Comparison of ENCODE assay signal across 26 cellular contexts in genomic region chr3:124288996-124289395, GRCh38.
DNase-seq lines count a peak whose midpoint lies in the region; ATAC-seq, FAIRE-seq and TF ChIP-seq lines count a peak whose summit lies in the region.
"Had no signal": no experiment of that assay in that cellular context is flagged by ENCODE, and none has a peak within 500 bp of the region (broad histone marks: within the 10 kb centered on the region; RNA-seq: fewer than 3 reads in every experiment).

No MANE protein-coding gene starts in this region.

- no peak overlapping the region for H3K9ac ChIP-seq in HepG2 (ENCODE audit: insufficient read depth, low read depth, low read length)
- H3K9ac ChIP-seq: BLaER1 had no signal

- H3K36me3 ChIP-seq in HepG2 (replicated peaks in 1 of 2; ENCODE audit: control insufficient read depth in 1 of 2, insufficient read depth in 2 of 2, low read length in 2 of 2) = no peaks in the 10 kb centered on the region
- no peaks in the 10 kb centered on the region for H3K36me3 ChIP-seq in right lobe of liver
- no peaks in the 10 kb centered on the region for H3K36me3 ChIP-seq in ascending aorta
- H3K36me3 ChIP-seq: BE2C, BLaER1 had no signal

- H3K4me2 ChIP-seq in HepG2 (ENCODE audit: low read depth, low read length) = no peak overlapping the region
- H3K4me2 ChIP-seq: BLaER1 had no signal

- no peak overlapping the region for H3K4me3 ChIP-seq in HepG2 (replicated peaks in 1 of 3; ENCODE audit: insufficient read depth in 1 of 3, low read depth in 2 of 3, low read length in 3 of 3)
- no peak overlapping the region for H3K4me3 ChIP-seq in right lobe of liver
- no peak overlapping the region for H3K4me3 ChIP-seq in ascending aorta
- H3K4me3 ChIP-seq: BLaER1, GM12878 had no signal

- intact Hi-C loops in HepG2 (cut with micrococcal nuclease; ENCODE audit: unreplicated experiment) (no loop called here), right lobe of liver (cut with DNase I) (no loop called here), ascending aorta (cut with DNase I) (no loop called here)

- TF ChIP-seq EP300 in HepG2 (IDR thresholded peaks at IDR 0.05; ENCODE audit: low read depth in 2 of 2, low read length in 2 of 2) (no peak), HepG2 (CRISPR knock-in tag; IDR thresholded peaks at IDR 0.05; ENCODE audit: borderline replicate concordance) (no peak)

- H3K27me3 ChIP-seq in HepG2 (ENCODE audit: control insufficient read depth in 1 of 2, insufficient read depth in 2 of 2, low read length in 2 of 2) = 0 out of 5 replicates have a peak, but pooled peaks cover 0 to 8% of the 10 kb centered on the region in 2 experiments
- H3K27me3 ChIP-seq in right lobe of liver = no peaks in the 10 kb centered on the region
- no peaks in the 10 kb centered on the region for H3K27me3 ChIP-seq in ascending aorta
- H3K27me3 ChIP-seq: BE2C, BLaER1 had no signal

- no peak for ATAC-seq in HepG2
- ATAC-seq in right lobe of liver = no peak
- ATAC-seq: GM12878 had no signal

- no peak overlapping the region for H2AFZ ChIP-seq in HepG2 (ENCODE audit: low read length)

- in situ Hi-C loops in HepG2 (cut with HindIII; ENCODE audit: extremely low pct_ligation_motif_present, low pct_unique_long_range_greater_than_20kb) = no loop called here

- no peak overlapping the region for H3K27ac ChIP-seq in HepG2 (ENCODE audit: extremely low read length, insufficient read depth, low read length)
- H3K27ac ChIP-seq in right lobe of liver = no peak overlapping the region
- H3K27ac ChIP-seq in ascending aorta = peak overlapping the region; percentile 92 to 98
- H3K27ac ChIP-seq: BLaER1 had no signal

- POLR2A ChIA-PET in HepG2 (lab: Yijun Ruan, JAX) (no interaction called here), HEK293T (lab: Yijun Ruan, JAX) (no interaction called here)

- no peak for FAIRE-seq in HepG2 (lab: Jason Lieb, UNC)
- FAIRE-seq: A204.1, GM12878, GM12892, GM18507, GM19239 had no signal

- H3K4me1 ChIP-seq in HepG2 (ENCODE audit: insufficient read depth, low read length) (no peaks in the 10 kb centered on the region), right lobe of liver (no peaks in the 10 kb centered on the region), ascending aorta (peaks cover 9 to 58% of the 10 kb centered on the region in 2 donors)

- CTCF ChIA-PET in HepG2 (lab: Yijun Ruan, JAX; ENCODE audit: low intra/inter-chr PET ratio, low total read pairs) (no interaction called here), HEK293T (lab: Yijun Ruan, JAX) (no interaction called here)

- TF ChIP-seq CTCF in HepG2 (CRISPR knock-in tag; IDR thresholded peaks at IDR 0.05) (no peak), right lobe of liver (IDR thresholded peaks at IDR 0.05) (no peak), ascending aorta (IDR thresholded peaks at IDR 0.05) (no peak)

- H4K20me1 ChIP-seq in HepG2 (ENCODE audit: insufficient read depth, low read length) = no peaks in the 10 kb centered on the region
- H4K20me1 ChIP-seq: BLaER1 had no signal

- DNase-seq in HepG2 (ENCODE audit: low spot score) (no peak), right lobe of liver (no peak), ascending aorta (ENCODE audit: low spot score in 2 of 2) (no peak), HEK293T (ENCODE audit: extremely low spot score) (no peak), NCI-H1417 (lab: John Stamatoyannopoulos, UW) (no peak)
- DNase-seq: 8988T; ACHN; BE2C; C1 segment of cervical spinal cord; CD4-positive, alpha-beta memory T cell; CD4-positive, CD25-positive, alpha-beta regulatory T cell; CD8-positive, alpha-beta memory T cell; COR-L47; DMS 273 treated with DMSO at 0.1 percent for 48 hours; DMS153; DMS53; DMS79; DND-41; EL; GDM1 had no signal

- no peaks in the 10 kb centered on the region for H3K9me3 ChIP-seq in HepG2 (ENCODE audit: low read length)
- H3K9me3 ChIP-seq in right lobe of liver = no peaks in the 10 kb centered on the region
- no peaks in the 10 kb centered on the region for H3K9me3 ChIP-seq in ascending aorta
- H3K9me3 ChIP-seq: BE2C had no signal

- no peaks in the 10 kb centered on the region for H3K79me2 ChIP-seq in HepG2 (ENCODE audit: insufficient read depth, low read length)

- TF ChIP-seq POLR2A in HepG2 (IDR thresholded peaks at IDR 0.05; ENCODE audit: insufficient read depth in 1 of 2, low read depth in 2 of 2, low read length in 2 of 2) (no peak), right lobe of liver (IDR thresholded peaks at IDR 0.05) (no peak)

- no TSS peak for BruUV-seq in HepG2 (replicated peaks; lab: Mats Ljungman, UMichigan)

- TF ChIP-seq RAD21 in HepG2 (CRISPR knock-in tag; IDR thresholded peaks at IDR 0.05) = no peak

TF ChIP-seq in HepG2, 621 proteins besides CTCF, POLR2A, EP300 and RAD21:
- TF ChIP-seq RARG (CRISPR knock-in tag; IDR thresholded peaks at IDR 0.05; ENCODE audit: low read depth) = no peak
- peak; percentile 53; the same call in 1 of the 2 replicates for TF ChIP-seq ATF7 (IDR thresholded peaks at IDR 0.05)
- no peak for TF ChIP-seq ATF7 (CRISPR knock-in tag; IDR thresholded peaks at IDR 0.05)

TF ChIP-seq in HEK293T, 16 proteins besides CTCF, POLR2A, EP300 and RAD21:
- no peak for TF ChIP-seq ZNF384 (IDR thresholded peaks at IDR 0.05)
- TF ChIP-seq ARNT (IDR thresholded peaks at IDR 0.05) = no peak
- no peak for TF ChIP-seq FOXK2 (IDR thresholded peaks at IDR 0.05)
- TF ChIP-seq, protein P1, sequence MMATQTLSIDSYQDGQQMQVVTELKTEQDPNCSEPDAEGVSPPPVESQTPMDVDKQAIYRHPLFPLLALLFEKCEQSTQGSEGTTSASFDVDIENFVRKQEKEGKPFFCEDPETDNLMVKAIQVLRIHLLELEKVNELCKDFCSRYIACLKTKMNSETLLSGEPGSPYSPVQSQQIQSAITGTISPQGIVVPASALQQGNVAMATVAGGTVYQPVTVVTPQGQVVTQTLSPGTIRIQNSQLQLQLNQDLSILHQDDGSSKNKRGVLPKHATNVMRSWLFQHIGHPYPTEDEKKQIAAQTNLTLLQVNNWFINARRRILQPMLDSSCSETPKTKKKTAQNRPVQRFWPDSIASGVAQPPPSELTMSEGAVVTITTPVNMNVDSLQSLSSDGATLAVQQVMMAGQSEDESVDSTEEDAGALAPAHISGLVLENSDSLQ (IDR thresholded peaks at IDR 0.05) = no peak
- no peak for TF ChIP-seq TARDBP (IDR thresholded peaks at IDR 0.05)
- TF ChIP-seq FOXA1 (IDR thresholded peaks at IDR 0.05) = no peak
- no peak for TF ChIP-seq CTBP1 (IDR thresholded peaks at IDR 0.05; ENCODE audit: borderline replicate concordance)
- no peak for TF ChIP-seq BHLHE40 (IDR thresholded peaks at IDR 0.05; ENCODE audit: borderline replicate concordance)
- no peak for TF ChIP-seq FOXM1 (IDR thresholded peaks at IDR 0.05; ENCODE audit: borderline replicate concordance)

Comparison
In these comparisons a context has a peak if more than half of its experiments do, and no peak if none do; other contexts are left out.
1. H3K27ac ChIP-seq: peak in ascending aorta (2 of 2); none in HepG2 (single experiment) and right lobe of liver (0 of 3).